ENCODE assay signal across 2 cellular contexts in the genomic region with DNA sequence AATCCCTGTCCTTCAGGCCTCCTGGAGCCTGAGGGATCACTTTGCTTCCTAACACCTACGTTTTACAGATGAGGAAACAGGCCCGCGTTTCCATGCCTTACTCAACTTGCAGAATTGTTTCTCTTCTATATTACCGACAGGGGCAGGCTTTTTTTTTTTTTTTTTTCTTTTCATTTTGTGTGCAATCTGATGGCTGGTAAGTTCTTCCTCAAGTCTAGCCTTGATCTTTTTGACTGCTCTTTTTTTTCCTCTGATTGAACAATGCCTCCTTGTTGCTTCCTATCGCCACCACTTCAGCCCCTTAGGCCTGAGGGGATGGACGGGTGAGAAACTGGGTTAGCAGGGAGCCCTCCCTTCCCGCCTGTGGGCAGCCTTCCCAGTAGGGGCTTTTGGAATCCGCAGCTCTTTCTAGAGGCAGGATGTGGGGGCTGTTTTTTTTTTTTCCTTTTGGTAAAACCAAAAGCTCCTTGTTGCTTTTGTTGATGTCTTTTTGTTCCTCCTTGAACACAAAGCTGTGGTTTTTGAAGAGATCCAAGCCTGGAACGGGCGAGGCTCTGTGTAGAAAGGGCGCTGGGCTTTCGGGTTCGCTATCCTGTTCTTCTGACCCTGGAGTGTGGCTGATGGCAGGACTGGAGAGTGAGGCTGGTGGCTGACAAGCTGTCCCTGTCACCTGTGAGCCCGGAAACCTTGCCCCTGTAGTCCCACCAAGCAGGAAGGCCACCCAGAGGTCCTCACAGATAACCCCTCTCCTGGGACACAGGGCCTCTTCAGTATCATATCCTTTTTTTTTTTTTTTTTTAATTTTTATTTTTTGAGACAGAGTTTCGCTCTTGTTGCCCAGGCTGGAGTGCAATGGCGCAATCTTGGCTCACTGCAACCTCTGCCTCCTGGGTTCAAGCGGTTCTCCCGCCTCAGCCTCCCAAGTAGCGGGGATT.
TF ChIP-seq lines count a peak whose summit lies in the region.

No MANE protein-coding gene starts in this region.

TF ChIP-seq in endothelial cell of umbilical vein, 7 proteins besides CTCF, POLR2A, EP300 and RAD21:
- TF ChIP-seq EZH2 (IDR thresholded peaks at IDR 0.05; ENCODE audit: borderline replicate concordance, low read depth, low read length, severe bottlenecking) (no peak), JUN (IDR thresholded peaks at IDR 0.05; ENCODE audit: borderline replicate concordance, insufficient read depth, insufficient read length, low read depth) (no peak), MYC (IDR thresholded peaks at IDR 0.05; ENCODE audit: low read depth, low read length) (no peak), GATA2 (IDR thresholded peaks at IDR 0.05; ENCODE audit: insufficient read depth, insufficient read length, low read depth, low read length) (no peak), POLR2AphosphoS5 (IDR thresholded peaks at IDR 0.05; ENCODE audit: insufficient read depth, low read depth, low read length) (no peak), FOS (IDR thresholded peaks at IDR 0.05; ENCODE audit: borderline replicate concordance, insufficient read depth, low read length) (no peak)
- TF ChIP-seq, protein P1, sequence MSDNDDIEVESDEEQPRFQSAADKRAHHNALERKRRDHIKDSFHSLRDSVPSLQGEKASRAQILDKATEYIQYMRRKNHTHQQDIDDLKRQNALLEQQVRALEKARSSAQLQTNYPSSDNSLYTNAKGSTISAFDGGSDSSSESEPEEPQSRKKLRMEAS (IDR thresholded peaks at IDR 0.05; ENCODE audit: insufficient read depth, insufficient read length), result no peak

TF ChIP-seq in neural cell, 6 proteins besides CTCF, POLR2A, EP300 and RAD21:
- TF ChIP-seq, protein P2, sequence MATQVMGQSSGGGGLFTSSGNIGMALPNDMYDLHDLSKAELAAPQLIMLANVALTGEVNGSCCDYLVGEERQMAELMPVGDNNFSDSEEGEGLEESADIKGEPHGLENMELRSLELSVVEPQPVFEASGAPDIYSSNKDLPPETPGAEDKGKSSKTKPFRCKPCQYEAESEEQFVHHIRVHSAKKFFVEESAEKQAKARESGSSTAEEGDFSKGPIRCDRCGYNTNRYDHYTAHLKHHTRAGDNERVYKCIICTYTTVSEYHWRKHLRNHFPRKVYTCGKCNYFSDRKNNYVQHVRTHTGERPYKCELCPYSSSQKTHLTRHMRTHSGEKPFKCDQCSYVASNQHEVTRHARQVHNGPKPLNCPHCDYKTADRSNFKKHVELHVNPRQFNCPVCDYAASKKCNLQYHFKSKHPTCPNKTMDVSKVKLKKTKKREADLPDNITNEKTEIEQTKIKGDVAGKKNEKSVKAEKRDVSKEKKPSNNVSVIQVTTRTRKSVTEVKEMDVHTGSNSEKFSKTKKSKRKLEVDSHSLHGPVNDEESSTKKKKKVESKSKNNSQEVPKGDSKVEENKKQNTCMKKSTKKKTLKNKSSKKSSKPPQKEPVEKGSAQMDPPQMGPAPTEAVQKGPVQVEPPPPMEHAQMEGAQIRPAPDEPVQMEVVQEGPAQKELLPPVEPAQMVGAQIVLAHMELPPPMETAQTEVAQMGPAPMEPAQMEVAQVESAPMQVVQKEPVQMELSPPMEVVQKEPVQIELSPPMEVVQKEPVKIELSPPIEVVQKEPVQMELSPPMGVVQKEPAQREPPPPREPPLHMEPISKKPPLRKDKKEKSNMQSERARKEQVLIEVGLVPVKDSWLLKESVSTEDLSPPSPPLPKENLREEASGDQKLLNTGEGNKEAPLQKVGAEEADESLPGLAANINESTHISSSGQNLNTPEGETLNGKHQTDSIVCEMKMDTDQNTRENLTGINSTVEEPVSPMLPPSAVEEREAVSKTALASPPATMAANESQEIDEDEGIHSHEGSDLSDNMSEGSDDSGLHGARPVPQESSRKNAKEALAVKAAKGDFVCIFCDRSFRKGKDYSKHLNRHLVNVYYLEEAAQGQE (IDR thresholded peaks at IDR 0.05; ENCODE audit: borderline replicate concordance), result no peak
- TF ChIP-seq MXI1 (conservative IDR thresholded peaks at IDR 0.05; ENCODE audit: poor library complexity, severe bottlenecking), result no peak
- TF ChIP-seq POLR2AphosphoS5 (IDR thresholded peaks at IDR 0.05), result no peak
- TF ChIP-seq EZH2 (IDR thresholded peaks at IDR 0.05; ENCODE audit: borderline replicate concordance, insufficient read depth, low read length, poor library complexity, severe bottlenecking), result no peak
- TF ChIP-seq SMC3 (conservative IDR thresholded peaks at IDR 0.05; ENCODE audit: poor library complexity), result no peak
- no peak for TF ChIP-seq TAF1 (IDR thresholded peaks at IDR 0.05; ENCODE audit: low read depth)
